ENCODE assay signal across 9 cellular contexts in the genomic region with DNA sequence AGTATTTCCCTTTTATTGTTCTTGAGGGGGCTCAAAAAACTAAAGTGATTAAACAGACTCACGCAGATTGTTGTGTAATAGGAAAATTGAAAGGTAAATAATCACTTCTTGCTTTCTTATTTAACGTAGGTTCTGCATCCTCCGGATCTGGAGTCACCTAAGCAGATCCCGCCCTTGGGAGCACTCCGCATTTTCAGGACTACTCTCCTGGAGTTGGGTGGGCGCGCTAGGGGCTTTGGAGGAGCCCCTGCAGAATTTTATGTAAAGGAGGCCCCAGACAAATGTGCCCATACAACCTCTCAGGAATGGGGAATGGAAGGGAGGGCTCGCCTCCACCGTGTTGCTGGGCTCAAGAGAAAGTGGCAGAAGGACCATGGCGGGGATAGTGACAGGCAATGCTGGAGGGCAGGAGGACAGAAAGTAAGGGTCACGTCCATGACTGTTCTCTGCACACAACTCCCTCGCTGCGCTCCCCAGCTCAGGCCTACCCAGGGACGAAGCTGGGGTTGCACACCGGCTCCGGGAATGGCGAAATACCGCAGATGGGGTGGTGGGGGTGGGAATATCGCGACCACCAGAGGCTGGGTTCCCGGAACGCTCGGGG. TPM values are rescaled to one million over a fixed set of nuclear protein-coding genes. Genes with fewer than 3 reads are reported as not detected.
DNase-seq lines count a peak whose midpoint lies in the region; ATAC-seq and TF ChIP-seq lines count a peak whose summit lies in the region.
"Had no signal": no experiment of that assay in that cellular context is flagged by ENCODE, and none has a peak within 500 bp of the region (broad histone marks: within the 10 kb centered on the region; RNA-seq: fewer than 3 reads in every experiment).

No MANE protein-coding gene starts in this region.

- ATAC-seq in HG03565 (IDR thresholded peaks at IDR 0.05; ENCODE audit: unreplicated experiment) = no peak

- H3K9ac ChIP-seq in skeletal muscle satellite cell (ENCODE audit: low read depth, low read length) = peak overlapping the region; percentile 81

- H3K4me2 ChIP-seq in skeletal muscle satellite cell (ENCODE audit: low read length) = peak overlapping the region; percentile 98

- TF ChIP-seq POLR2A in breast epithelium (IDR thresholded peaks at IDR 0.05) = no peak

- peak overlapping the region in 4 of 5 donors; percentile 28 to 69 (median 44) for H3K4me3 Mint-ChIP-seq in immature natural killer cell

- peaks cover 0 to 19% (median 10%) of the 10 kb centered on the region in 3 donors for H3K27me3 Mint-ChIP-seq in immature natural killer cell (ENCODE audit: low read depth in 3 of 3)

- H3K4me3 ChIP-seq in HL-60 (replicated peaks; ENCODE audit: insufficient read depth, low read length) = peak overlapping the region; percentile 34
- H3K4me3 ChIP-seq in breast epithelium = peak overlapping the region; percentile 36 to 63 (median 47)
- peak overlapping the region; percentile 77 for H3K4me3 ChIP-seq in skeletal muscle satellite cell (ENCODE audit: low read length)

- peaks cover 10 to 11% of the 10 kb centered on the region in 2 donors for H3K4me1 Mint-ChIP-seq in immature natural killer cell

- H3K36me3 Mint-ChIP-seq in immature natural killer cell = no peaks in the 10 kb centered on the region

- TF ChIP-seq CTCF in HL-60 (IDR thresholded peaks at IDR 0.05; ENCODE audit: insufficient read depth, low read length) (no peak), breast epithelium (IDR thresholded peaks at IDR 0.05) (no peak)

- DNase-seq in HL-60 (ENCODE audit: low read depth in 1 of 2, low spot score in 1 of 2) (no peak), breast epithelium (ENCODE audit: low spot score in 2 of 2) (no peak), immature natural killer cell (no peak), LoVo (ENCODE audit: low spot score) (no peak), NCI-H1930 (lab: John Stamatoyannopoulos, UW) (no peak), NCI-H345 treated with DMSO at 0.1 percent for 48 hours (lab: John Stamatoyannopoulos, UW; ENCODE audit: unreplicated experiment) (no peak)
- DNase-seq: NCI-H748 treated with DMSO at 0.1 percent for 48 hours had no signal

- intact Hi-C loops in breast epithelium (cut with DNase I; ENCODE audit: low total_unique reads) = no loop called here

- H3K9me3 ChIP-seq in breast epithelium (no peaks in the 10 kb centered on the region), skeletal muscle satellite cell (replicated peaks; ENCODE audit: low read length) (no peaks in the 10 kb centered on the region)

- H3K4me1 ChIP-seq in breast epithelium (no peaks in the 10 kb centered on the region), skeletal muscle satellite cell (ENCODE audit: control insufficient read depth, insufficient read depth, low read length) (peaks cover 63% of the 10 kb centered on the region)

- H3K27me3 ChIP-seq in HL-60 (ENCODE audit: insufficient read depth, poor library complexity, severe bottlenecking) (peaks cover 11% of the 10 kb centered on the region), breast epithelium (no peaks in the 10 kb centered on the region), skeletal muscle satellite cell (ENCODE audit: control insufficient read depth, insufficient read depth, low read length) (no peaks in the 10 kb centered on the region)

- H3K36me3 ChIP-seq in breast epithelium = no peaks in the 10 kb centered on the region
- no peaks in the 10 kb centered on the region for H3K36me3 ChIP-seq in skeletal muscle satellite cell (ENCODE audit: insufficient read depth, low read length)

- no peak overlapping the region for H3K27ac ChIP-seq in HL-60 (replicated peaks)
- peak overlapping the region; percentile 71 to 72 for H3K27ac ChIP-seq in breast epithelium

- peak overlapping the region in 1 of 6 donors; percentile 34 for H3K27ac Mint-ChIP-seq in immature natural killer cell

- H3K9me3 Mint-ChIP-seq in immature natural killer cell = no peaks in the 10 kb centered on the region

RNA-seq across cellular contexts. Expression of gene MT2A, which starts 8.3 kb away (rescaled TPM):
- 100 to 1,000 TPM; 352 to 543 (median 428) TPM for total RNA-seq in breast epithelium
- 100 to 1,000 TPM; 139 to 321 (median 313) TPM for polyA plus RNA-seq in immature natural killer cell
- total RNA-seq in skeletal muscle satellite cell (2012; rRNA removed) = 524 and 636 TPM in 2 replicates

RNA-seq across cellular contexts. Expression of gene MT1E, which starts 8.9 kb away (rescaled TPM):
- 100 to 1,000 TPM; 284 to 698 (median 513) TPM for total RNA-seq in breast epithelium
- 1 to 10 TPM in 2 of 3 donors, not detected in 1; 1.4 to 2.5 TPM for polyA plus RNA-seq in immature natural killer cell
- total RNA-seq in skeletal muscle satellite cell (2012; rRNA removed) = 578 and 773 TPM in 2 replicates

RNA-seq across cellular contexts. Expression of gene MT1M, which starts 15.7 kb away (rescaled TPM):
- 100 to 1,000 TPM in 1 of 3 donors, 10 to 100 TPM in 2; 42.9 to 120 (median 46.0) TPM for total RNA-seq in breast epithelium
- polyA plus RNA-seq in immature natural killer cell = not detected
- total RNA-seq in skeletal muscle satellite cell (2012; rRNA removed) = 6.3 and 10.0 TPM in 2 replicates

RNA-seq across cellular contexts. Expression of gene MT1A, which starts 21.8 kb away (rescaled TPM):
- total RNA-seq in breast epithelium = 100 to 1,000 TPM in 2 of 3 donors, 10 to 100 TPM in 1; 97.8 to 672 (median 130) TPM
- not detected for polyA plus RNA-seq in immature natural killer cell
- total RNA-seq in skeletal muscle satellite cell (2012; rRNA removed) = 17.7 and 23.6 TPM in 2 replicates

RNA-seq across cellular contexts. Expression of gene MT3, which starts 27.4 kb away (rescaled TPM):
- total RNA-seq in breast epithelium = not detected
- not detected for polyA plus RNA-seq in immature natural killer cell
- 2.2 TPM in 1 of 2 replicates, not detected in the other for total RNA-seq in skeletal muscle satellite cell (2012; rRNA removed)
